8 cellular contexts compared by ENCODE assay signal in genomic region chr2:120014231-120014990, GRCh38. TPM values are rescaled to one million over a fixed set of nuclear protein-coding genes. Genes with fewer than 3 reads are reported as not detected.
A peak's percentile ranks its signal among the peaks of the same experiment; 100 is the strongest.
DNase-seq lines count a peak whose midpoint lies in the region; ATAC-seq, FAIRE-seq and TF ChIP-seq lines count a peak whose summit lies in the region.

No MANE protein-coding gene starts in this region.

- BruUV-seq in K562 (replicated peaks; lab: Mats Ljungman, UMichigan), result no TSS peak

- H3K9ac ChIP-seq in K562 (ENCODE audit: insufficient read depth in 1 of 2, low read depth in 2 of 2, low read length in 2 of 2), result no peak overlapping the region

- intact Hi-C loops in K562 (cut with micrococcal nuclease), result loop anchor here (5.0 to 10.0 kb wide), 3 partner anchors 160 to 300 kb away; no protein-coding TSS in a partner anchor
- intact Hi-C loops in lower lobe of right lung (cut with DNase I), result no loop called here
- intact Hi-C loops in activated T-helper 2 cell treated with anti-CD3 and anti-CD28 coated beads, Interferon-gamma antibody, Interleukin-2, Interleukin-4, amounts not matched to agents 10 μg/mL and 5 μg/mL and 100 μg/mL, durations not matched to agents 14 hours and 24 hours and 36 hours (cut with micrococcal nuclease), result loop anchor here (5.0 to 10.0 kb wide), 3 partner anchors 152 to 310 kb away; partner anchors contain the start of gene TMEM185B

- TF ChIP-seq CTCF in K562 (IDR thresholded peaks at IDR 0.05 in 2 of 3, conservative IDR thresholded peaks at IDR 0.05 in 1 of 3; ENCODE audit: insufficient read depth in 2 of 3, low read depth in 1 of 3, low read length in 3 of 3) (no peak), lower lobe of right lung (IDR thresholded peaks at IDR 0.05) (no peak)

- H2AFZ ChIP-seq in ACC112 (ENCODE audit: low read length, unreplicated experiment), result no peak overlapping the region
- no peak overlapping the region for H2AFZ ChIP-seq in K562 (ENCODE audit: low read depth, low read length)

- WGBS in K562 (ENCODE audit: insufficient coverage, low coverage, missing lambda C conversion rate), result 76% methylated on average over 8 of the region's 8 CpGs

- no peak for TF ChIP-seq RAD21 in K562 (CRISPR knock-in tag; conservative IDR thresholded peaks at IDR 0.05 in 1 of 2, IDR thresholded peaks at IDR 0.05 in 1 of 2)

- no peaks in the 10 kb centered on the region for H3K9me3 ChIP-seq in K562 (replicated peaks; ENCODE audit: control insufficient read depth, insufficient read depth, low read depth, low read length)
- H3K9me3 ChIP-seq in lower lobe of right lung, result no peaks in the 10 kb centered on the region

- no peak overlapping the region for H3K27ac Mint-ChIP-seq in activated T-helper 2 cell treated with anti-CD3 and anti-CD28 coated beads, Interferon-gamma antibody, Interleukin-2, Interleukin-4, amounts not matched to agents 10 μg/mL and 5 μg/mL and 100 μg/mL, durations not matched to agents 14 hours and 24 hours and 36 hours

- DNase-seq in HT-29 (ENCODE audit: low spot score) (peak; percentile 42), K562 (ENCODE audit: extremely low read depth in 1 of 4, low spot score in 3 of 4) (no peak), lower lobe of right lung (no peak), RCC 7860 (ENCODE audit: low spot score) (no peak)
- no peak for DNase-seq in activated T-helper 2 cell treated with anti-CD3 and anti-CD28 coated beads, Interferon-gamma antibody, Interleukin-2, Interleukin-4, amounts not matched to agents 10 μg/mL and 5 μg/mL and 100 μg/mL, durations not matched to agents 14 hours and 24 hours and 36 hours (ENCODE audit: low spot score)

- H3K9me3 Mint-ChIP-seq in activated T-helper 2 cell treated with anti-CD3 and anti-CD28 coated beads, Interferon-gamma antibody, Interleukin-2, Interleukin-4, amounts not matched to agents 10 μg/mL and 5 μg/mL and 100 μg/mL, durations not matched to agents 14 hours and 24 hours and 36 hours, result no peaks in the 10 kb centered on the region

- H4K20me1 ChIP-seq in K562 (replicated peaks; ENCODE audit: control insufficient read depth, insufficient read depth, low read length), result no peaks in the 10 kb centered on the region

- no peaks in the 10 kb centered on the region for H3K9me1 ChIP-seq in K562 (ENCODE audit: control insufficient read depth, insufficient read depth, low read length)

- peak overlapping the region; percentile 81; the same call in 1 of the 2 replicates for H3K4me2 ChIP-seq in K562 (ENCODE audit: insufficient read depth, low read length)

- H3K27me3 Mint-ChIP-seq in activated T-helper 2 cell treated with anti-CD3 and anti-CD28 coated beads, Interferon-gamma antibody, Interleukin-2, Interleukin-4, amounts not matched to agents 10 μg/mL and 5 μg/mL and 100 μg/mL, durations not matched to agents 14 hours and 24 hours and 36 hours (ENCODE audit: low read depth), result peaks cover 27% of the 10 kb centered on the region

- TF ChIP-seq EP300 in K562 (IDR thresholded peaks at IDR 0.05; ENCODE audit: low read length), result no peak

- TF ChIP-seq POLR2A in K562 (conservative IDR thresholded peaks at IDR 0.05), result no peak

- ATAC-seq in K562 (no peak), lower lobe of right lung (peak; percentile 20 to 52), GM19023 (IDR thresholded peaks at IDR 0.05; ENCODE audit: unreplicated experiment) (no peak), HG03520 (IDR thresholded peaks at IDR 0.05; ENCODE audit: unreplicated experiment) (no peak)

- POLR2A ChIA-PET in K562 (lab: Yijun Ruan, JAX), result interaction anchor here (0.6 kb wide), 1 partner anchor 291 kb away, joined by 5 read pairs; no protein-coding TSS in a partner anchor

- FAIRE-seq in K562 (lab: Jason Lieb, UNC), result no peak
- FAIRE-seq in RCC 7860 (lab: Jason Lieb, UNC), result no peak

- no peak overlapping the region for H3K4me3 Mint-ChIP-seq in activated T-helper 2 cell treated with anti-CD3 and anti-CD28 coated beads, Interferon-gamma antibody, Interleukin-2, Interleukin-4, amounts not matched to agents 10 μg/mL and 5 μg/mL and 100 μg/mL, durations not matched to agents 14 hours and 24 hours and 36 hours (ENCODE audit: low read depth)

- H3K27ac ChIP-seq in ACC112 (ENCODE audit: low read depth, low read length) (no peak overlapping the region), K562 (ENCODE audit: extremely low read depth, low read depth, low read length) (no peak overlapping the region), lower lobe of right lung (peak overlapping the region; percentile 94)

- H3K36me3 ChIP-seq in ACC112 (ENCODE audit: insufficient read depth, low read length), result no peaks in the 10 kb centered on the region
- 0 out of 3 replicates have a peak, but pooled peaks cover 2% of the 10 kb centered on the region for H3K36me3 ChIP-seq in K562 (ENCODE audit: control insufficient read depth, insufficient read depth, low read length)
- H3K36me3 ChIP-seq in lower lobe of right lung, result peaks cover 4% of the 10 kb centered on the region

- peak overlapping the region; percentile 100 for H3K4me3 ChIP-seq in ACC112 (ENCODE audit: low read depth, low read length)
- no peak overlapping the region for H3K4me3 ChIP-seq in K562
- peak overlapping the region; percentile 98 for H3K4me3 ChIP-seq in lower lobe of right lung

- H3K27me3 ChIP-seq in ACC112 (ENCODE audit: insufficient read depth, low read length) (no peaks in the 10 kb centered on the region), K562 (ENCODE audit: control insufficient read depth in 2 of 2, insufficient read depth in 2 of 2, low read length in 2 of 2) (no peaks in the 10 kb centered on the region), lower lobe of right lung (ENCODE audit: low read depth) (no peaks in the 10 kb centered on the region)

- peaks cover 20% of the 10 kb centered on the region for H3K4me1 ChIP-seq in ACC112 (ENCODE audit: control insufficient read depth, insufficient read depth, low read length, unreplicated experiment)
- H3K4me1 ChIP-seq in K562 (replicated peaks in 1 of 2; ENCODE audit: control insufficient read depth in 2 of 2, insufficient read depth in 2 of 2, low read length in 2 of 2), result peaks cover 2 to 15% of the 10 kb centered on the region in 2 experiments; a peak in 3 of 5 replicates
- peaks cover 13% of the 10 kb centered on the region for H3K4me1 ChIP-seq in lower lobe of right lung

- H3K36me3 Mint-ChIP-seq in activated T-helper 2 cell treated with anti-CD3 and anti-CD28 coated beads, Interferon-gamma antibody, Interleukin-2, Interleukin-4, amounts not matched to agents 10 μg/mL and 5 μg/mL and 100 μg/mL, durations not matched to agents 14 hours and 24 hours and 36 hours (ENCODE audit: low read depth), result no peaks in the 10 kb centered on the region

- CTCF ChIA-PET in K562 (lab: Yijun Ruan, JAX; ENCODE audit: low intra/inter-chr PET ratio), result interaction anchor here (0.6 kb wide), 1 partner anchor 94 kb away, joined by 5 read pairs; no protein-coding TSS in a partner anchor

- in situ Hi-C loops in K562 (cut with MboI), result no loop called here

- H3K79me2 ChIP-seq in ACC112 (ENCODE audit: control insufficient read depth, insufficient read depth, low read length, unreplicated experiment) (peaks cover 47% of the 10 kb centered on the region), K562 (ENCODE audit: control insufficient read depth, insufficient read depth, low read length) (peaks cover 12% of the 10 kb centered on the region; the same call in 1 of the 3 replicates)

- peaks cover 10% of the 10 kb centered on the region for H3K4me1 Mint-ChIP-seq in activated T-helper 2 cell treated with anti-CD3 and anti-CD28 coated beads, Interferon-gamma antibody, Interleukin-2, Interleukin-4, amounts not matched to agents 10 μg/mL and 5 μg/mL and 100 μg/mL, durations not matched to agents 14 hours and 24 hours and 36 hours (ENCODE audit: low read depth)

TF ChIP-seq in K562, 482 proteins besides CTCF, POLR2A, EP300 and RAD21:
- TF ChIP-seq PURB (CRISPR knock-in tag; IDR thresholded peaks at IDR 0.05; ENCODE audit: low read depth), result no peak
- TF ChIP-seq MEIS2 (IDR thresholded peaks at IDR 0.05; ENCODE audit: partially characterized antibody), result no peak
- no peak for TF ChIP-seq ATF1 (CRISPR knock-in tag; IDR thresholded peaks at IDR 0.05)
- TF ChIP-seq ATF1 (tag; IDR thresholded peaks at IDR 0.05), result no peak
TF ChIP-seq in K562: peak in this region for 0.

RNA-seq across cellular contexts. Expression of gene EPB41L5, which starts 1.5 kb away (rescaled TPM):
- total RNA-seq in HT-29 (2014; rRNA removed; shearing (Covaris generic)), result 9.9 and 12.5 TPM in 2 replicates
- total RNA-seq in K562 (2011; cell fraction: chromatin; rRNA removed; ENCODE audit: low replicate concordance), result 14.3 and 43.5 TPM in 2 replicates
- 7.2 and 8.8 TPM in 2 replicates for total RNA-seq in K562 (2011; cell fraction: nucleolus; rRNA removed)
- total RNA-seq in K562 (2011; cell fraction: nucleoplasm; rRNA removed), result 18.9 and 25.1 TPM in 2 replicates
- total RNA-seq in K562 (2014; rRNA removed) (4.8 and 5.4 TPM in 2 replicates), K562 (2014; rRNA removed; fragmentation: Illumina TruSeq; extraction: Trizol) (11.5 and 14.4 TPM in 2 replicates), K562 (2015; rRNA removed; fragmentation: Illumina TruSeq; extraction: Trizol) (9.4 TPM in 2 replicates), K562 (2021) (8.7 and 9.3 TPM in 2 replicates), lower lobe of right lung (93.7 TPM)
- polyA plus RNA-seq in K562 (2011; rRNA removed) (10.7 and 14.1 TPM in 2 replicates), K562 (2014; fragmentation: Illumina TruSeq; extraction: Trizol) (7.6 and 8.2 TPM in 2 replicates), K562 (2014; fragmentation: Nextera tagmentation; extraction: Ambion mirVana) (1 to 10 TPM; 2.3 to 3.0 TPM), K562 (2014; rRNA removed) (6.0 and 6.3 TPM in 2 replicates)
- 4.1 and 5.4 TPM in 2 replicates for polyA plus RNA-seq in K562 (2011; cell fraction: cytosol; rRNA removed)
- polyA plus RNA-seq in K562 (2011; cell fraction: nucleus; rRNA removed), result 9.1 and 14.7 TPM in 2 replicates
- polyA plus RNA-seq in K562 (2012), result 5.4 and 6.8 TPM in 2 replicates
- 29.8 and 36.4 TPM in 2 replicates for polyA minus RNA-seq in K562 (2011; rRNA and poly(A)+ RNA removed)
- 9.3 and 10.0 TPM in 2 replicates for polyA minus RNA-seq in K562 (2011; cell fraction: cytosol; rRNA and poly(A)+ RNA removed)
- 18.3 and 35.3 TPM in 2 replicates for polyA minus RNA-seq in K562 (2011; cell fraction: nucleus; rRNA and poly(A)+ RNA removed)
- total RNA-seq in activated T-helper 2 cell treated with anti-CD3 and anti-CD28 coated beads, Interferon-gamma antibody, Interleukin-2, Interleukin-4, amounts not matched to agents 10 μg/mL and 5 μg/mL and 100 μg/mL, durations not matched to agents 14 hours and 24 hours and 36 hours, result 0.94 and 1.5 TPM in 2 replicates

Comparison
In these comparisons a context has a peak if more than half of its experiments do, and no peak if none do; other contexts are left out.
1. ATAC-seq: peak in lower lobe of right lung (2 of 2); none in K562 (single experiment), GM19023 (single experiment) and HG03520 (single experiment).